In the genomic region with DNA sequence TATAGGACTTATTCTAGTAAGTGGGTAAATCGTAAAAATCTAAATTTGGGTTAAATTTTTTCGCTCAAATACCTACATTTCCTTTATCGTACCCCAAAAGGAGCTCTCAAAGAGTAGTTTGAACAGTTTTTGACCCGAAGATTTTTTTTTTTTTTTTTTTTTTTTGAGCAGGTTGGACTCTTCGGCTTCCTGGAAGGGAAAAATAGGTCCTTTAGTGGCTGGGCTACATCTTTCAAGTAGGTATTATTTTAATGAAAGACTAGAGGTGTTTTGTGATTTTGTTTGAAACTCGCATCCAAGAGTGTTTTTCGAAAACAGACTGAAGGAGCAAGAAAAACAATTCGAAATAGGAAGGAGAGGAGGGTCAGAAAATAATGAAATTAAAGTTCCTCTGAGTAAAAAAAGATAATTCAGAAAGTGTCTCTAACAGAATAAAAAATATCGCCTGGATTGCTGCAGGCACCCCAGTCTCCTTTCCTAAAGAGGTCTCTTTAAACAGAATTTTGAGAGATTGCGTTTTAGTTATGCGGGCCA, we compare ENCODE assay signal across 8 cellular contexts. TPM values are rescaled to one million over a fixed set of nuclear protein-coding genes. Genes with fewer than 3 reads are reported as not detected.
DNase-seq lines count a peak whose midpoint lies in the region; ATAC-seq and TF ChIP-seq lines count a peak whose summit lies in the region.

No MANE protein-coding gene starts in this region.

- H3K4me3 ChIP-seq in HEK293 (ENCODE audit: low read depth, low read length), result peak overlapping the region; percentile 67
- peak overlapping the region in 2 of 3 donors; percentile 70 to 79 for H3K4me3 ChIP-seq in thyroid gland (replicated peaks in 1 of 3)

- H3K27ac ChIP-seq in HEK293 (ENCODE audit: extremely low read depth, low read depth, low read length) (peak overlapping the region; percentile 100), thyroid gland (peak overlapping the region; percentile 98 to 100 (median 100))

- 11 to 21% methylated on average over 11 of the region's 11 CpGs for WGBS in thyroid gland, 2 donors

- no peaks in the 10 kb centered on the region for H3K27me3 Mint-ChIP-seq in activated naive CD8-positive, alpha-beta T cell treated with anti-CD3 and anti-CD28 coated beads, Interleukin-2, amount 10 ng/mL, durations not matched to agents 7 days and 5 days

- H3K4me3 Mint-ChIP-seq in activated naive CD8-positive, alpha-beta T cell treated with anti-CD3 and anti-CD28 coated beads, Interleukin-2, amount 10 ng/mL, durations not matched to agents 7 days and 5 days, result peak overlapping the region; percentile 96

- peaks cover 25% of the 10 kb centered on the region for H3K4me1 Mint-ChIP-seq in activated naive CD8-positive, alpha-beta T cell treated with anti-CD3 and anti-CD28 coated beads, Interleukin-2, amount 10 ng/mL, durations not matched to agents 7 days and 5 days

- TF ChIP-seq POLR2A in thyroid gland (IDR thresholded peaks at IDR 0.05), result no peak

- no peaks in the 10 kb centered on the region for H3K27me3 ChIP-seq in thyroid gland

- peaks cover 23% of the 10 kb centered on the region for H3K4me1 ChIP-seq in HEK293 (ENCODE audit: control insufficient read depth, insufficient read depth, low read length)
- peaks cover 17 to 28% of the 10 kb centered on the region in 2 donors for H3K4me1 ChIP-seq in thyroid gland

- TF ChIP-seq CTCF in HEK293 (tag by site-specific recombination; IDR thresholded peaks at IDR 0.05) (no peak), thyroid gland (IDR thresholded peaks at IDR 0.05) (no peak)

- POLR2A ChIA-PET in HEK293 (lab: Yijun Ruan, JAX), result interaction anchor here (0.6 to 5.4 kb wide), 5 partner anchors 9 to 373 kb away, joined by 3 to 52 read pairs (median 4); no protein-coding TSS in a partner anchor
- POLR2A ChIA-PET in activated naive CD8-positive, alpha-beta T cell treated with anti-CD3 and anti-CD28 coated beads, Interleukin-2, amount 10 ng/mL, durations not matched to agents 7 days and 5 days (lab: Charles Lee), result interaction anchor here (0.7 to 16.0 kb wide), 6 partner anchors 7 to 365 kb away, joined by 4 to 373 read pairs (median 163); a partner anchor contains a TSS

- peaks cover 11 to 32% of the 10 kb centered on the region in 2 experiments for H3K36me3 ChIP-seq in HEK293 (ENCODE audit: control insufficient read depth in 2 of 2, insufficient read depth in 1 of 2, low read length in 2 of 2)
- H3K36me3 ChIP-seq in thyroid gland, result peaks cover 6 to 10% of the 10 kb centered on the region in 2 donors

- DNase-seq in ACHN (peak; percentile 41), kidney glomerular epithelial cell (lab: John Stamatoyannopoulos, UW) (peak; percentile 67), thyroid gland (no peak), SHP77 treated with DMSO at 0.1 percent for 48 hours (lab: John Stamatoyannopoulos, UW) (no peak)
- no peak for DNase-seq in activated naive CD8-positive, alpha-beta T cell treated with anti-CD3 and anti-CD28 coated beads, Interleukin-2, amount 10 ng/mL, durations not matched to agents 7 days and 5 days

- CTCF ChIA-PET in HEK293 (lab: Yijun Ruan, JAX), result interaction anchor here (7.4 kb wide), 1 partner anchor 14 kb away, joined by 51 read pairs; no protein-coding TSS in a partner anchor

- in situ Hi-C loops in ACHN (cut with HindIII; ENCODE audit: low pct_ligation_motif_present, low pct_unique_long_range_greater_than_20kb, low sequenced_read_pairs), result no loop called here

- no peaks in the 10 kb centered on the region for H3K9me3 Mint-ChIP-seq in activated naive CD8-positive, alpha-beta T cell treated with anti-CD3 and anti-CD28 coated beads, Interleukin-2, amount 10 ng/mL, durations not matched to agents 7 days and 5 days

- peaks cover 63% of the 10 kb centered on the region for H3K36me3 Mint-ChIP-seq in activated naive CD8-positive, alpha-beta T cell treated with anti-CD3 and anti-CD28 coated beads, Interleukin-2, amount 10 ng/mL, durations not matched to agents 7 days and 5 days

- no peak for ATAC-seq in activated naive CD8-positive, alpha-beta T cell treated with anti-CD3 and anti-CD28 coated beads, Interleukin-2, amount 10 ng/mL, durations not matched to agents 7 days and 5 days (ENCODE audit: low read depth)
- ATAC-seq in GM19452 (IDR thresholded peaks at IDR 0.05; ENCODE audit: unreplicated experiment) (no peak), HG03135 (IDR thresholded peaks at IDR 0.05; ENCODE audit: unreplicated experiment) (no peak)

- H3K27ac Mint-ChIP-seq in activated naive CD8-positive, alpha-beta T cell treated with anti-CD3 and anti-CD28 coated beads, Interleukin-2, amount 10 ng/mL, durations not matched to agents 7 days and 5 days, result peak overlapping the region; percentile 98

- H3K9me3 ChIP-seq in HEK293 (ENCODE audit: control insufficient read depth, insufficient read depth, low read depth, low read length), result no peaks in the 10 kb centered on the region
- no peaks in the 10 kb centered on the region for H3K9me3 ChIP-seq in thyroid gland

- intact Hi-C loops in thyroid gland (cut with DNase I), result loop anchor here (10.0 kb wide), 1 partner anchor 172 kb away; a partner anchor contains a TSS

TF ChIP-seq in HEK293, 187 proteins besides CTCF, POLR2A, EP300 and RAD21:
- TF ChIP-seq ZNF76 (tag by site-specific recombination; IDR thresholded peaks at IDR 0.05; ENCODE audit: borderline replicate concordance, low read depth), result no peak
- TF ChIP-seq, protein P1, sequence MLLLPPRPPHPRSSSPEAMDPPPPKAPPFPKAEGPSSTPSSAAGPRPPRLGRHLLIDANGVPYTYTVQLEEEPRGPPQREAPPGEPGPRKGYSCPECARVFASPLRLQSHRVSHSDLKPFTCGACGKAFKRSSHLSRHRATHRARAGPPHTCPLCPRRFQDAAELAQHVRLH (tag by site-specific recombination; IDR thresholded peaks at IDR 0.05), result no peak
- TF ChIP-seq ZNF302 (tag by site-specific recombination; IDR thresholded peaks at IDR 0.05; ENCODE audit: low read depth), result no peak
- 0 out of 2 replicates have a peak, but pooled peaks have one; percentile 45 for TF ChIP-seq ZNF335 (tag by site-specific recombination; conservative IDR thresholded peaks at IDR 0.05)
- TF ChIP-seq, protein P2, sequence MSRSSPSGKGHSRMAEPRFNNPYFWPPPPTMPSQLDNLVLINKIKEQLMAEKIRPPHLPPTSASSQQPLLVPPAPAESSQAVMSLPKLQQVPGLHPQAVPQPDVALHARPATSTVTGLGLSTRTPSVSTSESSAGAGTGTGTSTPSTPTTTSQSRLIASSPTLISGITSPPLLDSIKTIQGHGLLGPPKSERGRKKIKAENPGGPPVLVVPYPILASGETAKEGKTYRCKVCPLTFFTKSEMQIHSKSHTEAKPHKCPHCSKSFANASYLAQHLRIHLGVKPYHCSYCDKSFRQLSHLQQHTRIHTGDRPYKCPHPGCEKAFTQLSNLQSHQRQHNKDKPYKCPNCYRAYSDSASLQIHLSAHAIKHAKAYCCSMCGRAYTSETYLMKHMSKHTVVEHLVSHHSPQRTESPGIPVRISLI (tag by site-specific recombination; IDR thresholded peaks at IDR 0.05), result peak; percentile 98
- TF ChIP-seq, protein P3, sequence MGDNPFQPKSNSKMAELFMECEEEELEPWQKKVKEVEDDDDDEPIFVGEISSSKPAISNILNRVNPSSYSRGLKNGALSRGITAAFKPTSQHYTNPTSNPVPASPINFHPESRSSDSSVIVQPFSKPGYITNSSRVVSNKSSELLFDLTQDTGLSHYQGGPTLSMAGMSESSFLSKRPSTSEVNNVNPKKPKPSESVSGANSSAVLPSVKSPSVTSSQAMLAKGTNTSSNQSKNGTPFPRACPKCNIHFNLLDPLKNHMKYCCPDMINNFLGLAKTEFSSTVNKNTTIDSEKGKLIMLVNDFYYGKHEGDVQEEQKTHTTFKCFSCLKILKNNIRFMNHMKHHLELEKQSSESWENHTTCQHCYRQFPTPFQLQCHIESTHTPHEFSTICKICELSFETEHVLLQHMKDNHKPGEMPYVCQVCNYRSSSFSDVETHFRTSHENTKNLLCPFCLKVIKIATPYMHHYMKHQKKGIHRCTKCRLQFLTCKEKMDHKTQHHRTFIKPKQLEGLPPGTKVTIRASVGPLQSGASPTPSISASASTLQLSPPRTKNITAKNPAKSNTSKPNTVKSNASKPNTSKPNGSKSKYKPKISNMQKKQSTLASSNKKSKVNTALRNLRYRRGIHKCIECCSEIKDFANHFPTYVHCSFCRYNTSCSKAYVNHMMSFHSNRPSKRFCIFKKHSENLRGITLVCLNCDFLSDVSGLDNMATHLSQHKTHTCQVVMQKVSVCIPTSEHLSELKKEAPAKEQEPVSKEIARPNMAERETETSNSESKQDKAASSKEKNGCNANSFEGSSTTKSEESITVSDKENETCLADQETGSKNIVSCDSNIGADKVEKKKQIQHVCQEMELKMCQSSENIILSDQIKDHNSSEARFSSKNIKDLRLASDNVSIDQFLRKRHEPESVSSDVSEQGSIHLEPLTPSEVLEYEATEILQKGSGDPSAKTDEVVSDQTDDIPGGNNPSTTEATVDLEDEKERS (tag by site-specific recombination; IDR thresholded peaks at IDR 0.05), result no peak

RNA-seq across cellular contexts. Expression of a gene that starts 6.0 kb away (rescaled TPM):
- total RNA-seq in activated naive CD8-positive, alpha-beta T cell treated with anti-CD3 and anti-CD28 coated beads, Interleukin-2, amount 10 ng/mL, durations not matched to agents 7 days and 5 days, result 100 to 1,000 TPM; 135 to 136 TPM
- 10 to 100 TPM; 52.3 to 77.3 (median 62.7) TPM for total RNA-seq in thyroid gland

RNA-seq across cellular contexts. Expression of a gene that starts 27.2 kb away (rescaled TPM):
- total RNA-seq in activated naive CD8-positive, alpha-beta T cell treated with anti-CD3 and anti-CD28 coated beads, Interleukin-2, amount 10 ng/mL, durations not matched to agents 7 days and 5 days, result 1 to 10 TPM; 7.7 to 8.0 TPM
- total RNA-seq in thyroid gland, result not detected

Comparison
In these comparisons a context has a peak if more than half of its experiments do, and no peak if none do; other contexts are left out.
1. DNase-seq: peak in ACHN (single experiment) and kidney glomerular epithelial cell (single experiment); none in activated naive CD8-positive, alpha-beta T cell treated with anti-CD3 and anti-CD28 coated beads, Interleukin-2, amount 10 ng/mL, durations not matched to agents 7 days and 5 days (single experiment), thyroid gland (0 of 2) and SHP77 treated with DMSO at 0.1 percent for 48 hours (single experiment).
2. RNA of a gene that starts 27.2 kb away (total RNA-seq): 7.7 to 8.0 TPM in activated naive CD8-positive, alpha-beta T cell treated with anti-CD3 and anti-CD28 coated beads, Interleukin-2, amount 10 ng/mL, durations not matched to agents 7 days and 5 days; not detected in thyroid gland; every median in the first group is over 4 times any median in the second.